ENCODE assay signal across 8 cellular contexts in the genomic region with DNA sequence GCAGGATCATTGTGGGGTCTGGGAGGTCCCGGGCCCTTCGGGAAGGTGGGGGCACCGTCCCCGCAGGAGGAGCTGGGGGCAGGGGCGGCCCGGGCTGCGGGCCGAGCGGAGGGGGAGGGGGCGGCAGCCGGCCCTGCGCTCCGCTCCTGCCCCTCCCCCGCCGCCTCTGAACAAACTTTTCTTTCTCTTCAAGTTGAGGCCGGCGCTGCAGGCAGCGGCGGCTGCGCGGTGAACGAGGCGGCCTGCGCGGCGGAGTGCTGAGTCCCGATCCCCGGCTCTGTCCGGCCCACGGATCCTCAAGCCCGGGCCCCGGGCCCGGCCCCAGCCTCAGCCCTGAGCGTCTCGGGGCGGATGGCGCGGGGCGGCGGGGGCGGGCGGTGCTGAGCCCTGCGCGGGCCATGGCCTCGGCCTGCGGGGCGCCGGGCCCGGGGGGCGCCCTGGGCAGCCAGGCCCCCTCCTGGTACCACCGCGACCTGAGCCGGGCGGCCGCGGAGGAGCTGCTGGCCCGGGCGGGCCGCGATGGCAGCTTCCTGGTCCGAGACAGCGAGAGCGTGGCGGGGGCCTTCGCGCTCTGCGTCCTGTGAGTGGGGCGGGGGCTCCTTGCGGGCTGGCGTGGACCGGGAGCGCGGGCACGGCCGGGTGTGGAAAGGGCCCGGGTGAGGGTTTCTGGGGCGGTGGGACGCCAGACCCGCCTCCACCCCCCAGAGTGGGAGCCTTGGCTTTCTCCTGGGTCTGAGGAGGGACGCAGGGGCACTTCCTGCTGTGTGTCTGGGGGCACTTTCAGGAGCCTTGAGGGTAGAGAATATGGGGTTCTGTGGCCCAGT. TPM values are rescaled to one million over a fixed set of nuclear protein-coding genes. Genes with fewer than 3 reads are reported as not detected.
A peak's percentile ranks its signal among the peaks of the same experiment; 100 is the strongest.
DNase-seq lines count a peak whose midpoint lies in the region; ATAC-seq and TF ChIP-seq lines count a peak whose summit lies in the region.

Gene INPPL1, plus strand, starts transcription at position 181 of the 824 bp plus-strand sequence. Its CDS starts 218 bp downstream, at position 399.

- peaks cover 34% of the 10 kb centered on the region for H3K4me1 Mint-ChIP-seq in activated B cell treated with CpG ODN at 0.5 μM for 24 hours

- peak; percentile 2 for ATAC-seq in activated B cell treated with CpG ODN at 0.5 μM for 24 hours (ENCODE audit: low read depth)
- no peak for ATAC-seq in GM19328 (IDR thresholded peaks at IDR 0.05; ENCODE audit: unreplicated experiment)

- H3K27me3 ChIP-seq in H7 (ENCODE audit: control insufficient read depth, insufficient read depth, low read length): peaks cover 1% of the 10 kb centered on the region; the same call in 1 of the 2 replicates

- H3K36me3 ChIP-seq in H7 (replicated peaks; ENCODE audit: control insufficient read depth, insufficient read depth, low read length): peaks cover 14% of the 10 kb centered on the region

- DNase-seq in AG10803 (ENCODE audit: low read depth) (no peak), H7 (peak; percentile 90), activated B cell treated with CpG ODN at 0.5 μM for 24 hours (peak; percentile 46), medulla oblongata (ENCODE audit: extremely low spot score) (peak; percentile 70), occipital lobe (lab: John Stamatoyannopoulos, UW) (no peak)
- DNase-seq in effector CD4-positive, alpha-beta T cell: peak; percentile 19
- peak in 5 of 6 experiments; percentile 10 to 40 (median 16) for DNase-seq in stimulated activated naive CD4-positive, alpha-beta T cell (lab: John Stamatoyannopoulos, UW)

- intact Hi-C loops in activated B cell treated with CpG ODN at 0.5 μM for 24 hours (cut with micrococcal nuclease): loop anchor here (2.0 to 10.0 kb wide), 6 partner anchors 14 to 1160 kb away; partner anchors contain the start of genes ATG16L2, RNF121 and XNDC1N

- TF ChIP-seq CTCF in AG10803 (conservative IDR thresholded peaks at IDR 0.05; ENCODE audit: low read length) (no peak), activated B cell treated with CpG ODN at 0.5 μM for 24 hours (IDR thresholded peaks at IDR 0.05) (no peak)

- peak within 1 kb of the TSS; percentile 90 for H3K27ac Mint-ChIP-seq in activated B cell treated with CpG ODN at 0.5 μM for 24 hours

- no peaks in the 10 kb centered on the region for H3K9me3 Mint-ChIP-seq in activated B cell treated with CpG ODN at 0.5 μM for 24 hours

- H3K27me3 Mint-ChIP-seq in activated B cell treated with CpG ODN at 0.5 μM for 24 hours: no peaks in the 10 kb centered on the region

- H3K4me3 Mint-ChIP-seq in activated B cell treated with CpG ODN at 0.5 μM for 24 hours: peak within 1 kb of the TSS; percentile 92

- H3K4me3 ChIP-seq in AG10803 (ENCODE audit: low read length) (peak within 1 kb of the TSS; percentile 95), H7 (ENCODE audit: insufficient read depth, low read depth, low read length) (peak within 1 kb of the TSS; percentile 72)

- CTCF ChIA-PET in activated B cell treated with CpG ODN at 0.5 μM for 24 hours (lab: Charles Lee): no interaction called here

- POLR2A ChIA-PET in activated B cell treated with CpG ODN at 0.5 μM for 24 hours (lab: Charles Lee): interaction anchor here (0.5 to 4.9 kb wide), 6 partner anchors 10 to 184 kb away, joined by 3 to 28 read pairs (median 6); partner anchors contain the start of gene ANAPC15

- H3K36me3 Mint-ChIP-seq in activated B cell treated with CpG ODN at 0.5 μM for 24 hours (ENCODE audit: low read depth): peaks cover 21% of the 10 kb centered on the region

RNA-seq across cellular contexts. Expression of gene INPPL1, which starts in this region (rescaled TPM):
- total RNA-seq in H7 (2014; rRNA removed; shearing (Covaris generic)): 98.6 and 109 TPM in 2 replicates
- total RNA-seq in activated B cell treated with CpG ODN at 0.5 μM for 24 hours (107 and 129 TPM in 2 replicates), occipital lobe (9.4 TPM)

Comparison
In these comparisons a context has a peak if more than half of its experiments do, and no peak if none do; other contexts are left out.
1. DNase-seq: peak in H7 (single experiment), activated B cell treated with CpG ODN at 0.5 μM for 24 hours (single experiment), effector CD4-positive, alpha-beta T cell (single experiment), medulla oblongata (single experiment) and stimulated activated naive CD4-positive, alpha-beta T cell (5 of 6); none in AG10803 (single experiment) and occipital lobe (single experiment).